Comparison of ENCODE assay signal across 22 cellular contexts in genomic region chr5:75894482-75894881, GRCh38.
DNase-seq lines count a peak whose midpoint lies in the region; ATAC-seq, FAIRE-seq and TF ChIP-seq lines count a peak whose summit lies in the region.
"Had no signal": no experiment of that assay in that cellular context is flagged by ENCODE, and none has a peak within 500 bp of the region (broad histone marks: within the 10 kb centered on the region; RNA-seq: fewer than 3 reads in every experiment).

No MANE protein-coding gene starts in this region.

- in situ Hi-C loops in HepG2 (cut with HindIII; ENCODE audit: extremely low pct_ligation_motif_present, low pct_unique_long_range_greater_than_20kb), result no loop called here

- no peak for TF ChIP-seq CTCF in HepG2 (CRISPR knock-in tag; IDR thresholded peaks at IDR 0.05)
- no peak for TF ChIP-seq CTCF in right lobe of liver (IDR thresholded peaks at IDR 0.05)
- no peak for TF ChIP-seq CTCF in progenitor cell of endocrine pancreas (IDR thresholded peaks at IDR 0.05; ENCODE audit: unreplicated experiment)

- H3K9ac ChIP-seq in HepG2 (ENCODE audit: insufficient read depth, low read depth, low read length), result no peak overlapping the region
- H3K9ac ChIP-seq: BLaER1 treated with 17β-estradiol and CSF1 and Interleukin-3, amounts not matched to agents 10 nM and 100 nM had no signal

- H2AFZ ChIP-seq in HepG2 (ENCODE audit: low read length), result no peak overlapping the region

- ATAC-seq in HepG2 (peak; percentile 80), right lobe of liver (no peak)
- ATAC-seq in activated CD8-positive, alpha-beta T cell treated with anti-CD3 and anti-CD28 coated beads, Interleukin-2, amount 10 ng/mL, durations not matched to agents 7 days and 5 days, result no peak
- ATAC-seq: A549; CD8-positive, alpha-beta T cell had no signal

- peaks cover 7% of the 10 kb centered on the region for H3K4me1 Mint-ChIP-seq in progenitor cell of endocrine pancreas (ENCODE audit: low read depth)
- no peaks in the 10 kb centered on the region for H3K4me1 Mint-ChIP-seq in activated CD8-positive, alpha-beta T cell treated with anti-CD3 and anti-CD28 coated beads, Interleukin-2, amount 10 ng/mL, durations not matched to agents 7 days and 5 days (ENCODE audit: low read depth)

- no peaks in the 10 kb centered on the region for H3K27me3 Mint-ChIP-seq in progenitor cell of endocrine pancreas
- H3K27me3 Mint-ChIP-seq in activated CD8-positive, alpha-beta T cell treated with anti-CD3 and anti-CD28 coated beads, Interleukin-2, amount 10 ng/mL, durations not matched to agents 7 days and 5 days (ENCODE audit: low read depth), result no peaks in the 10 kb centered on the region
- H3K27me3 Mint-ChIP-seq: B cell; CD4-positive, alpha-beta T cell had no signal

- H3K9me3 Mint-ChIP-seq in progenitor cell of endocrine pancreas (ENCODE audit: low read depth), result peaks cover 15% of the 10 kb centered on the region
- no peaks in the 10 kb centered on the region for H3K9me3 Mint-ChIP-seq in activated CD8-positive, alpha-beta T cell treated with anti-CD3 and anti-CD28 coated beads, Interleukin-2, amount 10 ng/mL, durations not matched to agents 7 days and 5 days (ENCODE audit: insufficient read depth)
- H3K9me3 Mint-ChIP-seq: CD8-positive, alpha-beta T cell had no signal

- DNase-seq in DMS153 (lab: John Stamatoyannopoulos, UW) (peak; percentile 51), DMS153 treated with DMSO at 0.1 percent for 48 hours (lab: John Stamatoyannopoulos, UW; ENCODE audit: unreplicated experiment) (no peak), HepG2 (ENCODE audit: low spot score) (peak; percentile 28), right lobe of liver (no peak), progenitor cell of endocrine pancreas (ENCODE audit: low spot score, unreplicated experiment) (no peak)
- no peak for DNase-seq in activated CD8-positive, alpha-beta T cell treated with anti-CD3 and anti-CD28 coated beads, Interleukin-2, amount 10 ng/mL, durations not matched to agents 7 days and 5 days
- DNase-seq: AML-193; Caco-2; Calu3; CD4-positive, alpha-beta T cell; CD8-positive, alpha-beta T cell; DMS79 treated with DMSO at 0.1 percent for 48 hours; GF-D8 had no signal

- BruUV-seq in HepG2 (replicated peaks; lab: Mats Ljungman, UMichigan), result no TSS peak

- POLR2A ChIA-PET in HepG2 (lab: Yijun Ruan, JAX), result no interaction called here
- POLR2A ChIA-PET in activated CD8-positive, alpha-beta T cell treated with anti-CD3 and anti-CD28 coated beads, Interleukin-2, amount 10 ng/mL, durations not matched to agents 7 days and 5 days (lab: Charles Lee), result no interaction called here

- H3K79me2 ChIP-seq in HepG2 (ENCODE audit: insufficient read depth, low read length), result no peaks in the 10 kb centered on the region

- H3K4me3 ChIP-seq in HepG2 (replicated peaks in 1 of 3; ENCODE audit: insufficient read depth in 1 of 3, low read depth in 2 of 3, low read length in 3 of 3), result no peak overlapping the region
- H3K4me3 ChIP-seq in right lobe of liver, result no peak overlapping the region
- H3K4me3 ChIP-seq: A549; BLaER1 treated with 17β-estradiol and CSF1 and Interleukin-3, amounts not matched to agents 10 nM and 100 nM had no signal

- CTCF ChIA-PET in HepG2 (lab: Yijun Ruan, JAX; ENCODE audit: low intra/inter-chr PET ratio, low total read pairs), result no interaction called here
- CTCF ChIA-PET in activated CD8-positive, alpha-beta T cell treated with anti-CD3 and anti-CD28 coated beads, Interleukin-2, amount 10 ng/mL, durations not matched to agents 7 days and 5 days (lab: Charles Lee), result no interaction called here

- no peaks in the 10 kb centered on the region for H3K27me3 ChIP-seq in HepG2 (ENCODE audit: control insufficient read depth in 1 of 2, insufficient read depth in 2 of 2, low read length in 2 of 2)
- H3K27me3 ChIP-seq in right lobe of liver, result no peaks in the 10 kb centered on the region
- H3K27me3 ChIP-seq: BLaER1 treated with 17β-estradiol and CSF1 and Interleukin-3, amounts not matched to agents 10 nM and 100 nM had no signal

- H3K4me2 ChIP-seq in HepG2 (ENCODE audit: low read depth, low read length), result no peak overlapping the region
- H3K4me2 ChIP-seq: A549; BLaER1 treated with 17β-estradiol and CSF1 and Interleukin-3, amounts not matched to agents 10 nM and 100 nM had no signal

- H3K9me3 ChIP-seq in HepG2 (ENCODE audit: low read length) (peaks cover 12% of the 10 kb centered on the region), right lobe of liver (no peaks in the 10 kb centered on the region)
- H3K9me3 ChIP-seq: A549; BLaER1 treated with 17β-estradiol and CSF1 and Interleukin-3, amounts not matched to agents 10 nM and 100 nM; Caco-2 had no signal

- TF ChIP-seq RAD21 in HepG2 (CRISPR knock-in tag; IDR thresholded peaks at IDR 0.05), result no peak

- WGBS in HepG2 (ENCODE audit: low lambda C conversion rate), result 0% methylated on average over 1 of the region's 1 CpG
- 25% methylated on average over 1 of the region's 1 CpG for WGBS in right lobe of liver (ENCODE audit: insufficient coverage, low coverage, low lambda C conversion rate, missing lambda C conversion rate)

- intact Hi-C loops in HepG2 (cut with micrococcal nuclease; ENCODE audit: unreplicated experiment), result no loop called here
- intact Hi-C loops in right lobe of liver (cut with DNase I), result no loop called here

- no peak for TF ChIP-seq POLR2A in HepG2 (IDR thresholded peaks at IDR 0.05; ENCODE audit: insufficient read depth in 1 of 2, low read depth in 2 of 2, low read length in 2 of 2)
- no peak for TF ChIP-seq POLR2A in right lobe of liver (IDR thresholded peaks at IDR 0.05)

- H3K36me3 ChIP-seq in HepG2 (replicated peaks in 1 of 2; ENCODE audit: control insufficient read depth in 1 of 2, insufficient read depth in 2 of 2, low read length in 2 of 2) (no peaks in the 10 kb centered on the region), right lobe of liver (no peaks in the 10 kb centered on the region)
- H3K36me3 ChIP-seq: BLaER1 treated with 17β-estradiol and CSF1 and Interleukin-3, amounts not matched to agents 10 nM and 100 nM had no signal

- H3K27ac ChIP-seq in HepG2 (ENCODE audit: extremely low read length, insufficient read depth, low read length) (no peak overlapping the region), right lobe of liver (no peak overlapping the region)
- H3K27ac ChIP-seq: 22Rv1; A549; BLaER1 treated with 17β-estradiol and CSF1 and Interleukin-3, amounts not matched to agents 10 nM and 100 nM; C4-2B had no signal

- H3K27ac Mint-ChIP-seq in progenitor cell of endocrine pancreas, result peak overlapping the region; percentile 59
- no peak overlapping the region for H3K27ac Mint-ChIP-seq in activated CD8-positive, alpha-beta T cell treated with anti-CD3 and anti-CD28 coated beads, Interleukin-2, amount 10 ng/mL, durations not matched to agents 7 days and 5 days
- H3K27ac Mint-ChIP-seq: B cell; CD4-positive, alpha-beta T cell; CD8-positive, alpha-beta T cell had no signal

- no peak for FAIRE-seq in HepG2 (lab: Jason Lieb, UNC)
- FAIRE-seq: A549, D721Med, G401.6, GM12891, GM19239 had no signal

- H3K4me3 Mint-ChIP-seq in progenitor cell of endocrine pancreas (ENCODE audit: low read depth), result no peak overlapping the region
- H3K4me3 Mint-ChIP-seq in activated CD8-positive, alpha-beta T cell treated with anti-CD3 and anti-CD28 coated beads, Interleukin-2, amount 10 ng/mL, durations not matched to agents 7 days and 5 days, result no peak overlapping the region
- H3K4me3 Mint-ChIP-seq: B cell; CD4-positive, alpha-beta T cell; CD8-positive, alpha-beta T cell had no signal

- H3K4me1 ChIP-seq in HepG2 (ENCODE audit: insufficient read depth, low read length), result no peaks in the 10 kb centered on the region
- no peaks in the 10 kb centered on the region for H3K4me1 ChIP-seq in right lobe of liver
- H3K4me1 ChIP-seq: A549; BLaER1 treated with 17β-estradiol and CSF1 and Interleukin-3, amounts not matched to agents 10 nM and 100 nM; Caco-2 had no signal

- peaks cover 2% of the 10 kb centered on the region for H3K36me3 Mint-ChIP-seq in progenitor cell of endocrine pancreas (ENCODE audit: insufficient read depth)
- no peaks in the 10 kb centered on the region for H3K36me3 Mint-ChIP-seq in activated CD8-positive, alpha-beta T cell treated with anti-CD3 and anti-CD28 coated beads, Interleukin-2, amount 10 ng/mL, durations not matched to agents 7 days and 5 days (ENCODE audit: low read depth)
- H3K36me3 Mint-ChIP-seq: CD8-positive, alpha-beta T cell had no signal

- TF ChIP-seq EP300 in HepG2 (IDR thresholded peaks at IDR 0.05; ENCODE audit: low read depth in 2 of 2, low read length in 2 of 2) (no peak), HepG2 (CRISPR knock-in tag; IDR thresholded peaks at IDR 0.05; ENCODE audit: borderline replicate concordance) (no peak)

- H4K20me1 ChIP-seq in HepG2 (ENCODE audit: insufficient read depth, low read length), result no peaks in the 10 kb centered on the region
- H4K20me1 ChIP-seq: BLaER1 treated with 17β-estradiol and CSF1 and Interleukin-3, amounts not matched to agents 10 nM and 100 nM had no signal

TF ChIP-seq in HepG2, 621 proteins besides CTCF, POLR2A, EP300 and RAD21:
- TF ChIP-seq ZNF432 (CRISPR knock-in tag; IDR thresholded peaks at IDR 0.05; ENCODE audit: borderline replicate concordance), result peak; percentile 96
- TF ChIP-seq ZNF878 (CRISPR knock-in tag; IDR thresholded peaks at IDR 0.05), result no peak

Comparison
In these comparisons a context has a peak if more than half of its experiments do, and no peak if none do; other contexts are left out.
1. DNase-seq: peak in DMS153 (single experiment) and HepG2 (single experiment); none in DMS153 treated with DMSO at 0.1 percent for 48 hours (single experiment), right lobe of liver (0 of 3), progenitor cell of endocrine pancreas (single experiment) and activated CD8-positive, alpha-beta T cell treated with anti-CD3 and anti-CD28 coated beads, Interleukin-2, amount 10 ng/mL, durations not matched to agents 7 days and 5 days (single experiment).